In the genomic region with DNA sequence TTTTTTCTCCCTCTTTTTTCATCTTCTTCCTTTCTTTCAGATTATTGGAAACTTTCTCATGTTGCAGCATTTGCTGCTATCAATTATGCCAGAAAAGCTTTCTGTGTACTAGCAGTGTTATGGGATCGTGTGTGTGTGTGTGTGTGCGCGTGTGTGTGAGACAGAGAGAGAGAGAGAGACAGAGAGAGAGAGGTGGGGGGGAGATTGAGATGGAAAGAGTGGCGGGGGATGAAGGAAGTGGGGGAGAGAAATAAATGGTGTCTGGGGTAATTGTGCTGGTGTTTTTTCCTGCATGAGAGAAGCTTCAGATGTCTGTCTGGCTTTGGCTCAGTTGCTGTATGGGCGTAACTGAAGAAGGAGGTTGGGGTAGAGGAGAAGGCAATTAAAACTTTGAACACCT, we compare ENCODE assay signal across 10 cellular contexts.
DNase-seq lines count a peak whose midpoint lies in the region; TF ChIP-seq lines count a peak whose summit lies in the region.
"Had no signal": no experiment of that assay in that cellular context is flagged by ENCODE, and none has a peak within 500 bp of the region (broad histone marks: within the 10 kb centered on the region; RNA-seq: fewer than 3 reads in every experiment).

No MANE protein-coding gene starts in this region.

- H3K4me1 ChIP-seq in A673 (ENCODE audit: insufficient read depth, low read length, poor library complexity, severe bottlenecking) (peaks cover 18% of the 10 kb centered on the region), muscle layer of duodenum (ENCODE audit: control insufficient read depth in 1 of 2, insufficient read depth in 2 of 2, low read length in 2 of 2) (peaks cover 0 to 9% of the 10 kb centered on the region in 2 donors), BE2C (no peaks in the 10 kb centered on the region)

- H3K27me3 ChIP-seq in A673 (replicated peaks; ENCODE audit: insufficient read depth, low read depth, low read length, poor library complexity) = no peaks in the 10 kb centered on the region
- H3K27me3 ChIP-seq in muscle layer of duodenum (ENCODE audit: low read depth, low read length) = no peaks in the 10 kb centered on the region
- no peaks in the 10 kb centered on the region for H3K27me3 ChIP-seq in BE2C

- CTCF ChIA-PET in A673 (lab: Charles Lee) = interaction anchor here (0.6 kb wide), 1 partner anchor 705 kb away, joined by 3 read pairs; no protein-coding TSS in a partner anchor
- CTCF ChIA-PET in RWPE1 (lab: Yijun Ruan, JAX) = interaction anchor here (0.6 to 0.8 kb wide), 3 partner anchors 41 to 154 kb away, joined by 3 to 4 read pairs (median 3); no protein-coding TSS in a partner anchor

- no peaks in the 10 kb centered on the region for H3K36me3 ChIP-seq in A673 (ENCODE audit: insufficient read depth, low read length, poor library complexity, severe bottlenecking)
- no peaks in the 10 kb centered on the region for H3K36me3 ChIP-seq in muscle layer of duodenum (ENCODE audit: control insufficient read depth in 1 of 2, insufficient read depth in 2 of 2, low read length in 2 of 2)
- H3K36me3 ChIP-seq in BE2C = no peaks in the 10 kb centered on the region

- H3K9me3 ChIP-seq in A673 (ENCODE audit: low read depth, low read length, poor library complexity, severe bottlenecking) = no peaks in the 10 kb centered on the region
- H3K9me3 ChIP-seq in muscle layer of duodenum (ENCODE audit: control insufficient read depth in 1 of 2, low read length in 2 of 2) = no peaks in the 10 kb centered on the region
- H3K9me3 ChIP-seq in BE2C = no peaks in the 10 kb centered on the region
- H3K9me3 ChIP-seq: mucosa of descending colon had no signal

- DNase-seq in A673 (ENCODE audit: low spot score) (peak; percentile 32), LHCN-M2 (ENCODE audit: low read depth) (peak; percentile 81), BE2C (no peak), RWPE1 (ENCODE audit: low spot score) (no peak), hippocampal formation (lab: John Stamatoyannopoulos, UW) (no peak), SIG-M5 treated with dmso at 0.1 percent for 504 hours (lab: John Stamatoyannopoulos, UW; ENCODE audit: unreplicated experiment) (no peak)
- DNase-seq: mucosa of descending colon had no signal

- H3K27ac ChIP-seq in A673 (ENCODE audit: low read depth, low read length, poor library complexity, severe bottlenecking) (no peak overlapping the region), angular gyrus (ENCODE audit: low read depth, low read length) (peak overlapping the region; percentile 8), muscle layer of duodenum (ENCODE audit: low read length) (no peak overlapping the region), RWPE1 (no peak overlapping the region)

- intact Hi-C loops in A673 (cut with micrococcal nuclease; ENCODE audit: unreplicated experiment) = loop anchor here (10.0 kb wide), 1 partner anchor 726 kb away; no protein-coding TSS in a partner anchor

- POLR2A ChIA-PET in A673 (lab: Charles Lee; ENCODE audit: low non-redundant PET) = no interaction called here
- POLR2A ChIA-PET in RWPE1 (lab: Yijun Ruan, JAX; ENCODE audit: low non-redundant PET) = no interaction called here

- H3K4me3 ChIP-seq in A673 (ENCODE audit: low read depth, low read length, poor library complexity, severe bottlenecking) (no peak overlapping the region), muscle layer of duodenum (ENCODE audit: low read depth in 1 of 2, low read length in 2 of 2) (peak overlapping the region; percentile 1 to 33), BE2C (ENCODE audit: low read depth, low read length) (no peak overlapping the region)
- H3K4me3 ChIP-seq: K562, mucosa of descending colon had no signal

- no peak for TF ChIP-seq CTCF in A673 (conservative IDR thresholded peaks at IDR 0.05; ENCODE audit: low read depth, low read length)
- TF ChIP-seq CTCF in BE2C (IDR thresholded peaks at IDR 0.05; ENCODE audit: low read depth, low read length) = no peak
- no peak for TF ChIP-seq CTCF in RWPE1 (conservative IDR thresholded peaks at IDR 0.05; ENCODE audit: low read depth)

- BruUV-seq in A673 (replicated peaks; lab: Mats Ljungman, UMichigan) = no TSS peak

Comparison
In these comparisons a context has a peak if more than half of its experiments do, and no peak if none do; other contexts are left out.
1. DNase-seq: peak in A673 (single experiment) and LHCN-M2 (single experiment); none in BE2C (single experiment), RWPE1 (single experiment), hippocampal formation (0 of 2) and SIG-M5 treated with dmso at 0.1 percent for 504 hours (single experiment).
2. H3K4me3 ChIP-seq: peak in muscle layer of duodenum (2 of 2); none in A673 (single experiment) and BE2C (single experiment).